13 cellular contexts compared by ENCODE assay signal in genomic region chr6:113813207-113813606, GRCh38. TPM values are rescaled to one million over a fixed set of nuclear protein-coding genes. Genes with fewer than 3 reads are reported as not detected.
DNase-seq lines count a peak whose midpoint lies in the region; ATAC-seq and TF ChIP-seq lines count a peak whose summit lies in the region.
"Had no signal": no experiment of that assay in that cellular context is flagged by ENCODE, and none has a peak within 500 bp of the region (broad histone marks: within the 10 kb centered on the region; RNA-seq: fewer than 3 reads in every experiment).

No MANE protein-coding gene starts in this region.

- 0 out of 2 replicates have a peak overlapping the region, but pooled peaks have one; percentile 70 for H2AFZ ChIP-seq in GM23338

- H3K4me1 Mint-ChIP-seq in GM23338 (peaks cover 3% of the 10 kb centered on the region; the same call in 1 of the 3 replicates), T-helper 17 cell (peaks cover 3% of the 10 kb centered on the region)

- TF ChIP-seq CTCF in GM23338 (conservative IDR thresholded peaks at IDR 0.05; ENCODE audit: low read depth in 2 of 2) (no peak), GM13976 (IDR thresholded peaks at IDR 0.05; ENCODE audit: borderline replicate concordance, control extremely low read depth, extremely low read depth, insufficient read depth, missing control alignments) (no peak)

- H3K36me3 ChIP-seq in GM23338 (ENCODE audit: insufficient read depth): no peaks in the 10 kb centered on the region

- no peaks in the 10 kb centered on the region for H3K4me1 ChIP-seq in GM23338 (ENCODE audit: insufficient read depth)
- H3K4me1 ChIP-seq: testis had no signal

- no peaks in the 10 kb centered on the region for H3K36me3 Mint-ChIP-seq in GM23338 (ENCODE audit: low read depth)
- H3K36me3 Mint-ChIP-seq in T-helper 17 cell (ENCODE audit: low read depth): no peaks in the 10 kb centered on the region
- H3K36me3 Mint-ChIP-seq: activated CD4-positive, alpha-beta memory T cell treated with anti-CD3 and anti-CD28 coated beads for 36 hours; naive thymus-derived CD8-positive, alpha-beta T cell had no signal

- no peak overlapping the region for H3K4me2 ChIP-seq in GM23338

- no peaks in the 10 kb centered on the region; the same call in 2 of the 3 replicates for H3K9me3 Mint-ChIP-seq in GM23338
- H3K9me3 Mint-ChIP-seq: activated CD4-positive, alpha-beta memory T cell treated with anti-CD3 and anti-CD28 coated beads for 36 hours had no signal

- H3K27me3 Mint-ChIP-seq in GM23338 (ENCODE audit: insufficient read depth, low read depth, poor library complexity) (peaks cover 2% of the 10 kb centered on the region), T-helper 17 cell (peaks cover 19% of the 10 kb centered on the region)

- in situ Hi-C loops in GM13976 (cut with MboI; ENCODE audit: low sequenced_read_pairs, unreplicated experiment): no loop called here

- no peak overlapping the region for H3K27ac ChIP-seq in GM23338 (ENCODE audit: low read depth)

- H3F3A ChIP-seq in GM23338 (replicated peaks; ENCODE audit: low read depth): no peaks in the 10 kb centered on the region

- H3K27ac Mint-ChIP-seq in GM23338: no peak overlapping the region
- H3K27ac Mint-ChIP-seq in T-helper 17 cell: no peak overlapping the region
- H3K27ac Mint-ChIP-seq: activated CD4-positive, alpha-beta memory T cell treated with anti-CD3 and anti-CD28 coated beads for 36 hours; naive thymus-derived CD8-positive, alpha-beta T cell had no signal

- H3K4me3 Mint-ChIP-seq in GM23338 (no peak overlapping the region), T-helper 17 cell (no peak overlapping the region)
- H3K4me3 Mint-ChIP-seq: activated CD4-positive, alpha-beta memory T cell treated with anti-CD3 and anti-CD28 coated beads for 36 hours had no signal

- H3K27me3 ChIP-seq in GM23338 (ENCODE audit: insufficient read depth): no peaks in the 10 kb centered on the region
- H3K27me3 ChIP-seq: testis had no signal

- no peaks in the 10 kb centered on the region for H3K9me3 ChIP-seq in T-helper 17 cell (ENCODE audit: control insufficient read depth, low read length, poor library complexity, severe bottlenecking)
- H3K9me3 ChIP-seq: testis had no signal

- ATAC-seq in GM23338: no peak
- no peak for ATAC-seq in T-helper 17 cell
- ATAC-seq in HG03342 (IDR thresholded peaks at IDR 0.05; ENCODE audit: unreplicated experiment): no peak
- ATAC-seq: naive thymus-derived CD8-positive, alpha-beta T cell had no signal

- H3K79me2 ChIP-seq in GM23338 (replicated peaks; ENCODE audit: insufficient read depth): no peaks in the 10 kb centered on the region

- H3K4me3 ChIP-seq in GM23338: no peak overlapping the region
- H3K4me3 ChIP-seq: testis had no signal

- no peaks in the 10 kb centered on the region for H4K20me1 ChIP-seq in GM23338 (replicated peaks; ENCODE audit: insufficient read depth)

- DNase-seq in GM23338 (ENCODE audit: low spot score) (no peak), amniotic epithelial cell (ENCODE audit: low read depth) (peak; percentile 89), glomerular visceral epithelial cell (ENCODE audit: extremely low spot score) (peak; percentile 69), stromal cell of bone marrow (ENCODE audit: low read depth) (peak; percentile 65), GM13976 (ENCODE audit: low spot score) (no peak), T-helper 17 cell (no peak)
- DNase-seq: activated CD4-positive, alpha-beta memory T cell treated with anti-CD3 and anti-CD28 coated beads for 36 hours; activated effector memory CD4-positive, alpha-beta T cell treated with anti-CD3 and anti-CD28 coated beads, Interleukin-2, amount 50 U/mL, for 16 hours; MM.1S; naive thymus-derived CD8-positive, alpha-beta T cell; NCI-H2171 treated with DMSO at 0.1 percent for 48 hours; testis had no signal

- 0 out of 2 replicates have a peak, but pooled peaks cover 3% of the 10 kb centered on the region for H3K9me2 ChIP-seq in GM23338 (ENCODE audit: insufficient read depth)

TF ChIP-seq in GM23338, 12 proteins besides CTCF, POLR2A, EP300 and RAD21 (continues in another document):
- no peak for TF ChIP-seq REST (IDR thresholded peaks at IDR 0.05; ENCODE audit: unreplicated experiment)
- no peak for TF ChIP-seq POLR2AphosphoS5 (IDR thresholded peaks at IDR 0.05; ENCODE audit: low read depth)
- TF ChIP-seq ZNF331 (CRISPR knock-in tag; IDR thresholded peaks at IDR 0.05; ENCODE audit: low read depth): no peak
- TF ChIP-seq ZNF462 (CRISPR knock-in tag; IDR thresholded peaks at IDR 0.05): no peak

RNA-seq across cellular contexts. Expression of gene MARCKS, which starts 43.9 kb away (rescaled TPM):
- total RNA-seq in GM23338 (2014; rRNA removed; shearing (Covaris generic)): 85.9 and 87.6 TPM in 2 replicates
- 71.5 and 82.6 TPM in 2 replicates for polyA plus RNA-seq in GM23338 (2016; fragmentation: Nextera tagmentation; extraction: Ambion mirVana)
- 1 to 10 TPM in 1 of 2 donors, under 1 TPM in 1; 0.68 to 4.0 TPM for total RNA-seq in T-helper 17 cell
- polyA plus RNA-seq: naive thymus-derived CD8-positive, alpha-beta T cell had no signal

Comparison
In these comparisons a context has a peak if more than half of its experiments do, and no peak if none do; other contexts are left out.
1. DNase-seq: peak in amniotic epithelial cell (single experiment), glomerular visceral epithelial cell (single experiment) and stromal cell of bone marrow (single experiment); none in GM23338 (single experiment), GM13976 (single experiment) and T-helper 17 cell (0 of 3).
2. RNA of gene MARCKS, which starts 43.9 kb away (total RNA-seq): 85.9 to 87.6 TPM in GM23338; 0.68 to 4.0 TPM in T-helper 17 cell; every median in the first group is over 10 times any median in the second.